Comparison of ENCODE assay signal across 1 cellular context in the genomic region with DNA sequence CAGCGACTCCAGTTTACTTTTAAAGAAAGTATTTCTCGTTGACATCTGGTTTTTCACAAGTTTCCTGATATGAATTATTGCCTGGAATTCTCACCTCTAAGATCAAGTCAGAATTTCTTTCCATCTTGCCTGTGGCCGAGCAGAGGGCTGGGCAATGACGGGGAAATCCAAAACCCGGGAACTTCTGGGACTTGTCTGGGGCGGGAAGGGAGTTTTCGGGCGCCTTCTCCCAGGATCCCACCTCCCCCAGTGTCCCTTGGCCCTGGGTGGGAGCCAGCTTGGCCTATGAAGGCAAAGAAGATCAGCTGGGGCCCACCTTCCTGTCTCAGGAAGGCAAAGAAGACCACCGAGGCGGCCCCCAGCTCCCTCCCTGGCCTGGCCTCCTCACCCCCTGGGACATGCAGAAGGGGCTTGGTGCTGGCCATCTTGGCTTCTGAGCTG.
TF ChIP-seq lines count a peak whose summit lies in the region.

No MANE protein-coding gene starts in this region.

TF ChIP-seq in HCT116, 20 proteins besides CTCF, POLR2A, EP300 and RAD21:
- TF ChIP-seq POLR2AphosphoS5 (IDR thresholded peaks at IDR 0.05; ENCODE audit: low read depth, low read length): no peak
- no peak for TF ChIP-seq EGR1 (IDR thresholded peaks at IDR 0.05; ENCODE audit: low read depth)
- TF ChIP-seq SIN3A (IDR thresholded peaks at IDR 0.05; ENCODE audit: low read depth): no peak
- TF ChIP-seq EZH2 (IDR thresholded peaks at IDR 0.05): no peak
- TF ChIP-seq TCF7L2 (IDR thresholded peaks at IDR 0.05; ENCODE audit: borderline replicate concordance, extremely low read depth, insufficient read depth, insufficient read length): no peak
- TF ChIP-seq CBX3 (IDR thresholded peaks at IDR 0.05; ENCODE audit: low read depth): no peak
- no peak for TF ChIP-seq CEBPB (IDR thresholded peaks at IDR 0.05; ENCODE audit: low read depth)
- no peak for TF ChIP-seq SP1 (IDR thresholded peaks at IDR 0.05; ENCODE audit: low read depth)
- TF ChIP-seq ZNF274 (IDR thresholded peaks at IDR 0.05; ENCODE audit: low read depth, low read length): no peak
